In the genomic region with DNA sequence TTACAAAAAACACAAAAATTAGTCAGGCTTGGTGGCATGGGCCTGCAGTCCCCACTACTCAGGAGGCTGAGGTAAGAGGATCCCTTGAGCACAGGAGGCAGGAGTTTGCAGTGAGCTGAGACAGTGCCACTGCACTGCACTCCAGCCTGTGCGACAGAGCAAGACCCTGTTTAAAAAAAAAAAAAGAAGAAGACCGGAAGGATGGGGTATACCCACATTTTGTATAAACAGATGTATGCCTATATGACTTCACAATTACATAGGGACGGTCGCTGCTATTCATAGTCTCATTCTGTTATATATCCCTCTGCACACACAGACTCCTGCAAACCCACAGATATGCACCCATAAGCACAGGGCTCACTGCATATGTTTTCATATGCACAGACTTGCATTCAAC, we compare ENCODE assay signal across 1 cellular context.
TF ChIP-seq lines count a peak whose summit lies in the region.

No MANE protein-coding gene starts in this region.

TF ChIP-seq in SK-N-SH treated with all-trans-retinoic acid at 6 μM for 48 hours, 23 proteins besides CTCF, POLR2A, EP300 and RAD21 (continued from another document):
- TF ChIP-seq, protein P1, sequence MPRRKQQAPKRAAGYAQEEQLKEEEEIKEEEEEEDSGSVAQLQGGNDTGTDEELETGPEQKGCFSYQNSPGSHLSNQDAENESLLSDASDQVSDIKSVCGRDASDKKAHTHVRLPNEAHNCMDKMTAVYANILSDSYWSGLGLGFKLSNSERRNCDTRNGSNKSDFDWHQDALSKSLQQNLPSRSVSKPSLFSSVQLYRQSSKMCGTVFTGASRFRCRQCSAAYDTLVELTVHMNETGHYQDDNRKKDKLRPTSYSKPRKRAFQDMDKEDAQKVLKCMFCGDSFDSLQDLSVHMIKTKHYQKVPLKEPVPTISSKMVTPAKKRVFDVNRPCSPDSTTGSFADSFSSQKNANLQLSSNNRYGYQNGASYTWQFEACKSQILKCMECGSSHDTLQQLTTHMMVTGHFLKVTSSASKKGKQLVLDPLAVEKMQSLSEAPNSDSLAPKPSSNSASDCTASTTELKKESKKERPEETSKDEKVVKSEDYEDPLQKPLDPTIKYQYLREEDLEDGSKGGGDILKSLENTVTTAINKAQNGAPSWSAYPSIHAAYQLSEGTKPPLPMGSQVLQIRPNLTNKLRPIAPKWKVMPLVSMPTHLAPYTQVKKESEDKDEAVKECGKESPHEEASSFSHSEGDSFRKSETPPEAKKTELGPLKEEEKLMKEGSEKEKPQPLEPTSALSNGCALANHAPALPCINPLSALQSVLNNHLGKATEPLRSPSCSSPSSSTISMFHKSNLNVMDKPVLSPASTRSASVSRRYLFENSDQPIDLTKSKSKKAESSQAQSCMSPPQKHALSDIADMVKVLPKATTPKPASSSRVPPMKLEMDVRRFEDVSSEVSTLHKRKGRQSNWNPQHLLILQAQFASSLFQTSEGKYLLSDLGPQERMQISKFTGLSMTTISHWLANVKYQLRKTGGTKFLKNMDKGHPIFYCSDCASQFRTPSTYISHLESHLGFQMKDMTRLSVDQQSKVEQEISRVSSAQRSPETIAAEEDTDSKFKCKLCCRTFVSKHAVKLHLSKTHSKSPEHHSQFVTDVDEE (CRISPR knock-in tag; IDR thresholded peaks at IDR 0.05) = no peak
- no peak for TF ChIP-seq ZNF8 (CRISPR knock-in tag; IDR thresholded peaks at IDR 0.05)
